In the genomic region with DNA sequence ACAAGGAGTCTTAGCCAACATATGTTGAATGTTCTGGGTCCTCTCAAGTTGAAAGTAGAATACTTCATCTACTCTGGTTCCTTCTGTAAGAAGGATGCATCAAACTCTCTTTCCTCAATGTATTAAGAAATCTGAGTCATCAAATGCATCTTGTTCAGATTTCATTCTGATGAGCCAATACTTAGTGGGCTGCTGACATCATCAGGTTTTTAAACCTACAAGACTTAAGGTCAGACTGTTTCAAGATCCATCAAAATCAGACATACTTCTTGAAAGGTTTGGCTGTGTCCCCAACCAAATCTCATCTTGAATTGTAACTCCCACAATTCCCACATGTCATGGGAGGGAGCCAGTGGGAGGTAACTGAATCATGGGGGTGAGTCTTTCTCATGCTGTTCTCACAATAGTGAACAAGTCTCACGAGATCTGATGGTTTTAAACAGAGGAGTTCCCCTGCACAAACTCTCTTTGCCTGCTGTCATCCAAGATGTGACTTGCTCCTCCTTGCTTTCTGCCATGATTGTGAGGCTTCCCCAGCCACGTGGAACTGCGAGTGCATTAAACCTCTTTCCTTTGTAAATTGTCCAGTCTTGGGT, we compare ENCODE assay signal across 14 cellular contexts.
DNase-seq lines count a peak whose midpoint lies in the region; ATAC-seq and FAIRE-seq lines count a peak whose summit lies in the region.
"Had no signal": no experiment of that assay in that cellular context is flagged by ENCODE, and none has a peak within 500 bp of the region (broad histone marks: within the 10 kb centered on the region; RNA-seq: fewer than 3 reads in every experiment).

No MANE protein-coding gene starts in this region.

- peaks cover 0 to 38% (median 0%) of the 10 kb centered on the region in 3 experiments for H3K36me3 ChIP-seq in naive thymus-derived CD4-positive, alpha-beta T cell (ENCODE audit: control insufficient read depth in 2 of 3, insufficient read depth in 3 of 3, low read length in 3 of 3)

- peak overlapping the region in 6 of 9 donors; percentile 7 to 90 (median 60) for H3K27ac Mint-ChIP-seq in naive thymus-derived CD4-positive, alpha-beta T cell
- H3K27ac Mint-ChIP-seq: memory B cell had no signal

- peaks cover 16 to 64% (median 53%) of the 10 kb centered on the region in 5 donors for H3K36me3 Mint-ChIP-seq in naive thymus-derived CD4-positive, alpha-beta T cell

- peaks cover 0 to 10% of the 10 kb centered on the region in 2 donors for H3K4me1 ChIP-seq in naive thymus-derived CD4-positive, alpha-beta T cell (ENCODE audit: control insufficient read depth in 2 of 2, insufficient read depth in 2 of 2, low read length in 2 of 2)
- H3K4me1 ChIP-seq: HAP-1 had no signal

- no peak for DNase-seq in activated CD4-positive, CD25-positive, alpha-beta regulatory T cell treated with anti-CD3 and anti-CD28 coated beads, Interleukin-2, amount 50 U/mL, for 72 hours
- DNase-seq in HTR-8/SVneo (ENCODE audit: insufficient read length, low spot score) (peak; percentile 9), amniotic stem cell (lab: John Stamatoyannopoulos, UW) (peak; percentile 25), SIG-M5 treated with dmso at 0.1 percent for 504 hours (lab: John Stamatoyannopoulos, UW; ENCODE audit: unreplicated experiment) (no peak)
- no peak for DNase-seq in naive thymus-derived CD4-positive, alpha-beta T cell
- DNase-seq: body of pancreas, NCI-H1436 treated with DMSO at 0.1 percent for 48 hours had no signal

- intact Hi-C loops in naive thymus-derived CD4-positive, alpha-beta T cell (cut with micrococcal nuclease) = no loop called here

- H3K9me3 Mint-ChIP-seq in naive thymus-derived CD4-positive, alpha-beta T cell = no peaks in the 10 kb centered on the region
- H3K9me3 Mint-ChIP-seq: memory B cell had no signal

- no peak overlapping the region for H3K4me3 ChIP-seq in naive thymus-derived CD4-positive, alpha-beta T cell (ENCODE audit: low read length)
- H3K4me3 ChIP-seq: body of pancreas, HAP-1 had no signal

- CTCF ChIA-PET in naive thymus-derived CD4-positive, alpha-beta T cell (lab: Charles Lee) = interaction anchor here (0.7 kb wide), 1 partner anchor 541 kb away, joined by 3 read pairs; no protein-coding TSS in a partner anchor

- peaks cover 11 to 80% (median 69%) of the 10 kb centered on the region in 7 donors for H3K4me1 Mint-ChIP-seq in naive thymus-derived CD4-positive, alpha-beta T cell
- H3K4me1 Mint-ChIP-seq: memory B cell had no signal

- H3K4me3 Mint-ChIP-seq in naive thymus-derived CD4-positive, alpha-beta T cell = peak overlapping the region in 1 of 10 donors; percentile 12
- H3K4me3 Mint-ChIP-seq: memory B cell had no signal

- no peaks in the 10 kb centered on the region for H3K27me3 Mint-ChIP-seq in naive thymus-derived CD4-positive, alpha-beta T cell
- H3K27me3 Mint-ChIP-seq: memory B cell had no signal

- ATAC-seq in activated CD4-positive, CD25-positive, alpha-beta regulatory T cell treated with anti-CD3 and anti-CD28 coated beads, Interleukin-2, amount 50 U/mL, for 24 hours = peak; percentile 84 to 94
- ATAC-seq in naive thymus-derived CD4-positive, alpha-beta T cell = no peak
- ATAC-seq in HG03175 (IDR thresholded peaks at IDR 0.05; ENCODE audit: unreplicated experiment) (no peak), HG03097 (IDR thresholded peaks at IDR 0.05; ENCODE audit: low FRiP score, unreplicated experiment) (no peak)
- ATAC-seq: body of pancreas had no signal

- no peak for FAIRE-seq in HTR-8/SVneo (lab: Jason Lieb, UNC)
- FAIRE-seq: A204.1 had no signal

- H3K27me3 ChIP-seq in naive thymus-derived CD4-positive, alpha-beta T cell (ENCODE audit: control insufficient read depth in 2 of 2, insufficient read depth in 2 of 2, low read length in 2 of 2) = no peaks in the 10 kb centered on the region
- H3K27me3 ChIP-seq: body of pancreas had no signal

- POLR2A ChIA-PET in naive thymus-derived CD4-positive, alpha-beta T cell (lab: Charles Lee) = interaction anchor here (0.7 kb wide), 1 partner anchor 43 kb away, joined by 3 read pairs; no protein-coding TSS in a partner anchor

- H3K27ac ChIP-seq in naive thymus-derived CD4-positive, alpha-beta T cell (ENCODE audit: low read depth, low read length) = no peak overlapping the region
- H3K27ac ChIP-seq: body of pancreas, VCaP had no signal

- H3K9me3 ChIP-seq in naive thymus-derived CD4-positive, alpha-beta T cell (ENCODE audit: control insufficient read depth in 2 of 3, low read length in 3 of 3) = no peaks in the 10 kb centered on the region
- H3K9me3 ChIP-seq: body of pancreas, HAP-1 had no signal

Comparison
In these comparisons a context has a peak if more than half of its experiments do, and no peak if none do; other contexts are left out.
1. ATAC-seq: peak in activated CD4-positive, CD25-positive, alpha-beta regulatory T cell treated with anti-CD3 and anti-CD28 coated beads, Interleukin-2, amount 50 U/mL, for 24 hours (2 of 2); none in naive thymus-derived CD4-positive, alpha-beta T cell (single experiment), HG03175 (single experiment) and HG03097 (single experiment).
2. DNase-seq: peak in HTR-8/SVneo (single experiment) and amniotic stem cell (single experiment); none in activated CD4-positive, CD25-positive, alpha-beta regulatory T cell treated with anti-CD3 and anti-CD28 coated beads, Interleukin-2, amount 50 U/mL, for 72 hours (single experiment), naive thymus-derived CD4-positive, alpha-beta T cell (0 of 9) and SIG-M5 treated with dmso at 0.1 percent for 504 hours (single experiment).